Comparison of ENCODE assay signal across 1 cellular context in the genomic region with DNA sequence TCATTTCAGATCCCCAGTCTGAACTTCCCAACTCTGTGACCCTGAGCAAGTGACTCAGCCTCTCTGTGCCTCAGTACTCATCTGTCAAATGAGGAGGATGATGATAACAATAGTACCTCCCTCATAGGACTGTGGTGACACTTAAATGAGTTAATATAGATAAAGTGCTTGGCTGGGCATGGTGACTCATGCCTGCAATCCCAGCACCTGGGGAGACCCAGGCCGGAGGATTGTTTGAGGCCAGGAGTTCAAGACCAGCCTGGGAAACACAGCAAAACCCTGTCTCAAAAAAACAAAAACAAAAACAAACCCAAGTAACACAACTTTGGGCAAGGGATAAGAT.
TF ChIP-seq lines count a peak whose summit lies in the region.

No MANE protein-coding gene starts in this region.

TF ChIP-seq in WTC11, 78 proteins besides CTCF, POLR2A, EP300 and RAD21 (continued from another document):
- TF ChIP-seq, protein P1, sequence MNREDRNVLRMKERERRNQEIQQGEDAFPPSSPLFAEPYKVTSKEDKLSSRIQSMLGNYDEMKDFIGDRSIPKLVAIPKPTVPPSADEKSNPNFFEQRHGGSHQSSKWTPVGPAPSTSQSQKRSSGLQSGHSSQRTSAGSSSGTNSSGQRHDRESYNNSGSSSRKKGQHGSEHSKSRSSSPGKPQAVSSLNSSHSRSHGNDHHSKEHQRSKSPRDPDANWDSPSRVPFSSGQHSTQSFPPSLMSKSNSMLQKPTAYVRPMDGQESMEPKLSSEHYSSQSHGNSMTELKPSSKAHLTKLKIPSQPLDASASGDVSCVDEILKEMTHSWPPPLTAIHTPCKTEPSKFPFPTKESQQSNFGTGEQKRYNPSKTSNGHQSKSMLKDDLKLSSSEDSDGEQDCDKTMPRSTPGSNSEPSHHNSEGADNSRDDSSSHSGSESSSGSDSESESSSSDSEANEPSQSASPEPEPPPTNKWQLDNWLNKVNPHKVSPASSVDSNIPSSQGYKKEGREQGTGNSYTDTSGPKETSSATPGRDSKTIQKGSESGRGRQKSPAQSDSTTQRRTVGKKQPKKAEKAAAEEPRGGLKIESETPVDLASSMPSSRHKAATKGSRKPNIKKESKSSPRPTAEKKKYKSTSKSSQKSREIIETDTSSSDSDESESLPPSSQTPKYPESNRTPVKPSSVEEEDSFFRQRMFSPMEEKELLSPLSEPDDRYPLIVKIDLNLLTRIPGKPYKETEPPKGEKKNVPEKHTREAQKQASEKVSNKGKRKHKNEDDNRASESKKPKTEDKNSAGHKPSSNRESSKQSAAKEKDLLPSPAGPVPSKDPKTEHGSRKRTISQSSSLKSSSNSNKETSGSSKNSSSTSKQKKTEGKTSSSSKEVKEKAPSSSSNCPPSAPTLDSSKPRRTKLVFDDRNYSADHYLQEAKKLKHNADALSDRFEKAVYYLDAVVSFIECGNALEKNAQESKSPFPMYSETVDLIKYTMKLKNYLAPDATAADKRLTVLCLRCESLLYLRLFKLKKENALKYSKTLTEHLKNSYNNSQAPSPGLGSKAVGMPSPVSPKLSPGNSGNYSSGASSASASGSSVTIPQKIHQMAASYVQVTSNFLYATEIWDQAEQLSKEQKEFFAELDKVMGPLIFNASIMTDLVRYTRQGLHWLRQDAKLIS (CRISPR knock-in tag; IDR thresholded peaks at IDR 0.05; ENCODE audit: borderline replicate concordance): no peak
- TF ChIP-seq, protein P2, sequence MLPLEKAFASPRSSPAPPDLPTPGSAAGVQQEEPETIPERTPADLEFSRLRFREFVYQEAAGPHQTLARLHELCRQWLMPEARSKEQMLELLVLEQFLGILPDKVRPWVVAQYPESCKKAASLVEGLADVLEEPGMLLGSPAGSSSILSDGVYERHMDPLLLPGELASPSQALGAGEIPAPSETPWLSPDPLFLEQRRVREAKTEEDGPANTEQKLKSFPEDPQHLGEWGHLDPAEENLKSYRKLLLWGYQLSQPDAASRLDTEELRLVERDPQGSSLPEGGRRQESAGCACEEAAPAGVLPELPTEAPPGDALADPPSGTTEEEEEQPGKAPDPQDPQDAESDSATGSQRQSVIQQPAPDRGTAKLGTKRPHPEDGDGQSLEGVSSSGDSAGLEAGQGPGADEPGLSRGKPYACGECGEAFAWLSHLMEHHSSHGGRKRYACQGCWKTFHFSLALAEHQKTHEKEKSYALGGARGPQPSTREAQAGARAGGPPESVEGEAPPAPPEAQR (CRISPR knock-in tag; IDR thresholded peaks at IDR 0.05): no peak
- TF ChIP-seq, protein P3, sequence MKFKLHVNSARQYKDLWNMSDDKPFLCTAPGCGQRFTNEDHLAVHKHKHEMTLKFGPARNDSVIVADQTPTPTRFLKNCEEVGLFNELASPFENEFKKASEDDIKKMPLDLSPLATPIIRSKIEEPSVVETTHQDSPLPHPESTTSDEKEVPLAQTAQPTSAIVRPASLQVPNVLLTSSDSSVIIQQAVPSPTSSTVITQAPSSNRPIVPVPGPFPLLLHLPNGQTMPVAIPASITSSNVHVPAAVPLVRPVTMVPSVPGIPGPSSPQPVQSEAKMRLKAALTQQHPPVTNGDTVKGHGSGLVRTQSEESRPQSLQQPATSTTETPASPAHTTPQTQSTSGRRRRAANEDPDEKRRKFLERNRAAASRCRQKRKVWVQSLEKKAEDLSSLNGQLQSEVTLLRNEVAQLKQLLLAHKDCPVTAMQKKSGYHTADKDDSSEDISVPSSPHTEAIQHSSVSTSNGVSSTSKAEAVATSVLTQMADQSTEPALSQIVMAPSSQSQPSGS (CRISPR knock-in tag; IDR thresholded peaks at IDR 0.05; ENCODE audit: borderline replicate concordance, low read depth): no peak
- TF ChIP-seq TP53 (CRISPR knock-in tag; IDR thresholded peaks at IDR 0.05): no peak
- no peak for TF ChIP-seq FOXJ3 (CRISPR knock-in tag; IDR thresholded peaks at IDR 0.05; ENCODE audit: borderline replicate concordance)
- TF ChIP-seq, protein P4, sequence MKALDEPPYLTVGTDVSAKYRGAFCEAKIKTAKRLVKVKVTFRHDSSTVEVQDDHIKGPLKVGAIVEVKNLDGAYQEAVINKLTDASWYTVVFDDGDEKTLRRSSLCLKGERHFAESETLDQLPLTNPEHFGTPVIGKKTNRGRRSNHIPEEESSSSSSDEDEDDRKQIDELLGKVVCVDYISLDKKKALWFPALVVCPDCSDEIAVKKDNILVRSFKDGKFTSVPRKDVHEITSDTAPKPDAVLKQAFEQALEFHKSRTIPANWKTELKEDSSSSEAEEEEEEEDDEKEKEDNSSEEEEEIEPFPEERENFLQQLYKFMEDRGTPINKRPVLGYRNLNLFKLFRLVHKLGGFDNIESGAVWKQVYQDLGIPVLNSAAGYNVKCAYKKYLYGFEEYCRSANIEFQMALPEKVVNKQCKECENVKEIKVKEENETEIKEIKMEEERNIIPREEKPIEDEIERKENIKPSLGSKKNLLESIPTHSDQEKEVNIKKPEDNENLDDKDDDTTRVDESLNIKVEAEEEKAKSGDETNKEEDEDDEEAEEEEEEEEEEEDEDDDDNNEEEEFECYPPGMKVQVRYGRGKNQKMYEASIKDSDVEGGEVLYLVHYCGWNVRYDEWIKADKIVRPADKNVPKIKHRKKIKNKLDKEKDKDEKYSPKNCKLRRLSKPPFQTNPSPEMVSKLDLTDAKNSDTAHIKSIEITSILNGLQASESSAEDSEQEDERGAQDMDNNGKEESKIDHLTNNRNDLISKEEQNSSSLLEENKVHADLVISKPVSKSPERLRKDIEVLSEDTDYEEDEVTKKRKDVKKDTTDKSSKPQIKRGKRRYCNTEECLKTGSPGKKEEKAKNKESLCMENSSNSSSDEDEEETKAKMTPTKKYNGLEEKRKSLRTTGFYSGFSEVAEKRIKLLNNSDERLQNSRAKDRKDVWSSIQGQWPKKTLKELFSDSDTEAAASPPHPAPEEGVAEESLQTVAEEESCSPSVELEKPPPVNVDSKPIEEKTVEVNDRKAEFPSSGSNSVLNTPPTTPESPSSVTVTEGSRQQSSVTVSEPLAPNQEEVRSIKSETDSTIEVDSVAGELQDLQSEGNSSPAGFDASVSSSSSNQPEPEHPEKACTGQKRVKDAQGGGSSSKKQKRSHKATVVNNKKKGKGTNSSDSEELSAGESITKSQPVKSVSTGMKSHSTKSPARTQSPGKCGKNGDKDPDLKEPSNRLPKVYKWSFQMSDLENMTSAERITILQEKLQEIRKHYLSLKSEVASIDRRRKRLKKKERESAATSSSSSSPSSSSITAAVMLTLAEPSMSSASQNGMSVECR (CRISPR knock-in tag; IDR thresholded peaks at IDR 0.05; ENCODE audit: borderline replicate concordance): no peak
- TF ChIP-seq ZNF416 (CRISPR knock-in tag; IDR thresholded peaks at IDR 0.05): no peak
- no peak for TF ChIP-seq NFATC4 (CRISPR knock-in tag; IDR thresholded peaks at IDR 0.05)
TF ChIP-seq in WTC11: peak in this region for 0.
